ENCODE assay signal across 9 cellular contexts in the genomic region with DNA sequence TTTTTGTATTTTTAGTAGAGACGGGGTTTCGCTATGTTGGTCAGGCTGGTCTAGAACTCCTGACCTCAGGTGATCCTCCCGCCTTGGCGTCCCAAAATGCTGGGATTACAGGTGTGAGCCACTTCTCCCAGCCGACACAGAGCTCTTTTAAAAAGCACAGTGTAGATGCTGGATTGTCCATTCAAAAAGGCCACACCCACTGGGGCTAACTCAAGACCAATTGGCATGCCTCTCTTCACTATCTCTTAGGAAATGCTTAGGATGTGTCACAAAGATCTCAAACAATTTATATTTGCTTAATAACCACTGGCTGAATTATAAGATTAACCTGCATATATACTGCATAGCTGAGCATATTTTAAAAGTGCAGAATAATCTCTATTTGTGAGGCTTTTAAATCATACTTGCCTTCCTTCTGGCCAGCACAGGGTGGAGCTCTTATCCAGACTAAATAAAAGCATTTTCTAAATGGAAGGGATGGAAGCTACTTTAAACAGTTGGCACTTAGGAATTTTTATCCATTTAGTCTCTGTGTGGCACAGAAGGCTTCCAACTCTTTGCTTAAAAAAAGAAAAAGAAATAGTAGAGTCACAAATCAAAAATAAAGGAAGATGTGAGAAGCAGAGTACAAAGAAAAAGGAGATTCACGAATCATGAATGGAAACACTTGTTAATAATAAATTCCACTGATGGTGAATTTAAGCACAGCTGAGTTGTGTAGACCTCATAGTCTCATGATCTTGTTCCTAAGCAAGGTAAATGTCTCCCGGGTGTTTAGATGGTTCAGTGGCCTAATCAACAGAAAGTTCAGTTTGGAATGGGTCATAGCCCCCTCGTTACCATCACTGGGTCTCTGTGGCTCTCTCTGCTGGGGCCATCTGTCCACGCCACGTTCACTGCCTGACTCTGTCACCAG. TPM values are rescaled to one million over a fixed set of nuclear protein-coding genes. Genes with fewer than 3 reads are reported as not detected.
A peak's percentile ranks its signal among the peaks of the same experiment; 100 is the strongest.
DNase-seq lines count a peak whose midpoint lies in the region; ATAC-seq and TF ChIP-seq lines count a peak whose summit lies in the region.
"Had no signal": no experiment of that assay in that cellular context is flagged by ENCODE, and none has a peak within 500 bp of the region (broad histone marks: within the 10 kb centered on the region; RNA-seq: fewer than 3 reads in every experiment).

No MANE protein-coding gene starts in this region.

- CTCF ChIA-PET in Panc1 (lab: Charles Lee) = interaction anchor here (1.1 to 2.0 kb wide), 3 partner anchors 45 to 153 kb away, joined by 6 to 16 read pairs (median 12); partner anchors contain the start of gene IDH1
- CTCF ChIA-PET in activated CD4-positive, alpha-beta memory T cell treated with anti-CD3 and anti-CD28 coated beads, Interleukin-2, amount 10 ng/mL, durations not matched to agents 7 days and 5 days (lab: Charles Lee) = interaction anchor here (0.7 to 1.3 kb wide), 2 partner anchors 76 to 166 kb away, joined by 3 read pairs; no protein-coding TSS in a partner anchor

- no peaks in the 10 kb centered on the region for H3K36me3 Mint-ChIP-seq in activated CD4-positive, alpha-beta memory T cell treated with anti-CD3 and anti-CD28 coated beads, Interleukin-2, amount 10 ng/mL, durations not matched to agents 7 days and 5 days (ENCODE audit: low read depth)

- no peaks in the 10 kb centered on the region for H3K36me3 ChIP-seq in Panc1 (ENCODE audit: control insufficient read depth, insufficient read depth, low read length)

- no TSS peak for BruUV-seq in Panc1 (replicated peaks; lab: Mats Ljungman, UMichigan)

- H3K4me1 Mint-ChIP-seq in activated CD4-positive, alpha-beta memory T cell treated with anti-CD3 and anti-CD28 coated beads, Interleukin-2, amount 10 ng/mL, durations not matched to agents 7 days and 5 days = peaks cover 11% of the 10 kb centered on the region

- H3K27ac ChIP-seq in Panc1 (ENCODE audit: low read length) = no peak overlapping the region

- H3K9me3 Mint-ChIP-seq in activated CD4-positive, alpha-beta memory T cell treated with anti-CD3 and anti-CD28 coated beads, Interleukin-2, amount 10 ng/mL, durations not matched to agents 7 days and 5 days = no peaks in the 10 kb centered on the region

- no peak overlapping the region for H3K4me3 Mint-ChIP-seq in activated CD4-positive, alpha-beta memory T cell treated with anti-CD3 and anti-CD28 coated beads, Interleukin-2, amount 10 ng/mL, durations not matched to agents 7 days and 5 days

- in situ Hi-C loops in Panc1 (cut with HindIII; ENCODE audit: low pct_unique_long_range_greater_than_20kb, low sequenced_read_pairs) = no loop called here

- DNase-seq in AG09309 (ENCODE audit: low read depth) (no peak), GM03348 (ENCODE audit: low spot score) (peak; percentile 35), Panc1 (ENCODE audit: low read depth, low spot score) (peak; percentile 43), glomerular visceral epithelial cell (ENCODE audit: extremely low spot score) (peak; percentile 21), NCI-H774 (lab: John Stamatoyannopoulos, UW) (no peak)
- no peak for DNase-seq in activated CD4-positive, alpha-beta memory T cell treated with anti-CD3 and anti-CD28 coated beads, Interleukin-2, amount 10 ng/mL, durations not matched to agents 7 days and 5 days

- no peaks in the 10 kb centered on the region for H3K9me3 ChIP-seq in Panc1 (ENCODE audit: control insufficient read depth, insufficient read depth, low read depth, low read length)

- intact Hi-C loops in Panc1 (cut with micrococcal nuclease; ENCODE audit: unreplicated experiment) = loop anchor here (2.0 kb wide), 1 partner anchor 153 kb away; the partner anchor contains the start of gene IDH1

- H3K27ac Mint-ChIP-seq in activated CD4-positive, alpha-beta memory T cell treated with anti-CD3 and anti-CD28 coated beads, Interleukin-2, amount 10 ng/mL, durations not matched to agents 7 days and 5 days = no peak overlapping the region

- POLR2A ChIA-PET in Panc1 (lab: Charles Lee) = interaction anchor here (1.0 kb wide), 1 partner anchor 10 kb away, joined by 6 read pairs; no protein-coding TSS in a partner anchor
- POLR2A ChIA-PET in activated CD4-positive, alpha-beta memory T cell treated with anti-CD3 and anti-CD28 coated beads, Interleukin-2, amount 10 ng/mL, durations not matched to agents 7 days and 5 days (lab: Charles Lee) = no interaction called here

- peaks cover 8% of the 10 kb centered on the region for H3K27me3 Mint-ChIP-seq in activated CD4-positive, alpha-beta memory T cell treated with anti-CD3 and anti-CD28 coated beads, Interleukin-2, amount 10 ng/mL, durations not matched to agents 7 days and 5 days

- H3K27me3 ChIP-seq in Panc1 (ENCODE audit: control insufficient read depth, insufficient read depth, low read length) = no peaks in the 10 kb centered on the region; the same call in 1 of the 2 replicates

- no peak overlapping the region for H3K4me3 ChIP-seq in AG09309 (ENCODE audit: control insufficient read depth, low read depth, low read length)
- H3K4me3 ChIP-seq in Panc1 (ENCODE audit: low read depth in 2 of 2, low read length in 2 of 2) = no peak overlapping the region

- ATAC-seq in Panc1 (peak; percentile 90), HG03108 (IDR thresholded peaks at IDR 0.05; ENCODE audit: unreplicated experiment) (no peak), GM21381 (IDR thresholded peaks at IDR 0.05; ENCODE audit: unreplicated experiment) (no peak)

- H3K4me1 ChIP-seq in Panc1 (ENCODE audit: control insufficient read depth, insufficient read depth, low read length) = no peaks in the 10 kb centered on the region

- TF ChIP-seq CTCF in AG09309 (IDR thresholded peaks at IDR 0.05; ENCODE audit: control insufficient read depth, insufficient read depth, low read depth, low read length, missing control alignments) = peak; percentile 43
- peak; percentile 74; the same call in 1 of the 2 replicates for TF ChIP-seq CTCF in Panc1 (IDR thresholded peaks at IDR 0.05)

RNA-seq across cellular contexts. Expression of gene CRYGD, which starts 22.4 kb away (rescaled TPM):
- not detected for total RNA-seq in Panc1 (2021; ENCODE audit: unreplicated experiment)
- polyA plus RNA-seq in Panc1 (2012; ENCODE audit: insufficient read length) = not detected
- total RNA-seq in activated CD4-positive, alpha-beta memory T cell treated with anti-CD3 and anti-CD28 coated beads, Interleukin-2, amount 10 ng/mL, durations not matched to agents 7 days and 5 days = not detected
- total RNA-seq: subcutaneous adipose tissue had no signal

RNA-seq across cellular contexts. Expression of gene CRYGC, which starts 27.7 kb away (rescaled TPM):
- total RNA-seq in Panc1 (2021; ENCODE audit: unreplicated experiment) = not detected
- not detected for polyA plus RNA-seq in Panc1 (2012; ENCODE audit: insufficient read length)
- not detected for total RNA-seq in activated CD4-positive, alpha-beta memory T cell treated with anti-CD3 and anti-CD28 coated beads, Interleukin-2, amount 10 ng/mL, durations not matched to agents 7 days and 5 days
- total RNA-seq: subcutaneous adipose tissue had no signal

RNA-seq across cellular contexts. Expression of gene CRYGB, which starts 44.0 kb away (rescaled TPM):
- not detected for total RNA-seq in Panc1 (2021; ENCODE audit: unreplicated experiment)
- polyA plus RNA-seq in Panc1 (2012; ENCODE audit: insufficient read length) = not detected
- not detected for total RNA-seq in activated CD4-positive, alpha-beta memory T cell treated with anti-CD3 and anti-CD28 coated beads, Interleukin-2, amount 10 ng/mL, durations not matched to agents 7 days and 5 days
- total RNA-seq: subcutaneous adipose tissue had no signal

Comparison
In these comparisons a context has a peak if more than half of its experiments do, and no peak if none do; other contexts are left out.
1. DNase-seq: peak in GM03348 (single experiment), Panc1 (single experiment) and glomerular visceral epithelial cell (single experiment); none in AG09309 (single experiment), NCI-H774 (single experiment) and activated CD4-positive, alpha-beta memory T cell treated with anti-CD3 and anti-CD28 coated beads, Interleukin-2, amount 10 ng/mL, durations not matched to agents 7 days and 5 days (single experiment).